In genomic region chr22:31944700-31945477, GRCh38 we compare ENCODE assay signal across 8 cellular contexts.
A peak's percentile ranks its signal among the peaks of the same experiment; 100 is the strongest.
DNase-seq lines count a peak whose midpoint lies in the region; ATAC-seq and TF ChIP-seq lines count a peak whose summit lies in the region.

No MANE protein-coding gene starts in this region.

- peaks cover 5% of the 10 kb centered on the region for H3K4me1 Mint-ChIP-seq in memory B cell
- peaks cover 12 to 30% of the 10 kb centered on the region in 2 donors for H3K4me1 Mint-ChIP-seq in stimulated activated naive B cell treated with anti-CD40 and anti-IgM and Interleukin-4, amounts not matched to agents 10 μg/mL and 1 μg/mL and 100 μg/mL, for 72 hours

- no peaks in the 10 kb centered on the region for H3K9me3 Mint-ChIP-seq in memory B cell
- no peaks in the 10 kb centered on the region for H3K9me3 Mint-ChIP-seq in stimulated activated naive B cell treated with anti-CD40 and anti-IgM and Interleukin-4, amounts not matched to agents 10 μg/mL and 1 μg/mL and 100 μg/mL, for 72 hours

- DNase-seq in AG04449 (ENCODE audit: low read depth, low spot score) (no peak), T-helper 9 cell (peak; percentile 35), memory B cell (ENCODE audit: low spot score in 2 of 2) (no peak), 8988T (no peak)
- no peak for DNase-seq in stimulated activated naive B cell treated with anti-CD40 and anti-IgM and Interleukin-4, amounts not matched to agents 10 μg/mL and 1 μg/mL and 100 μg/mL, for 72 hours

- H3K36me3 Mint-ChIP-seq in memory B cell: peaks cover 2% of the 10 kb centered on the region
- peaks cover 3 to 8% of the 10 kb centered on the region in 2 donors for H3K36me3 Mint-ChIP-seq in stimulated activated naive B cell treated with anti-CD40 and anti-IgM and Interleukin-4, amounts not matched to agents 10 μg/mL and 1 μg/mL and 100 μg/mL, for 72 hours

- peak overlapping the region; percentile 98 for H3K27ac ChIP-seq in duodenal mucosa (ENCODE audit: low read depth, low read length)

- ATAC-seq in GM18873 (IDR thresholded peaks at IDR 0.05; ENCODE audit: low FRiP score, unreplicated experiment) (peak; percentile 1), HG03135 (IDR thresholded peaks at IDR 0.05; ENCODE audit: unreplicated experiment) (peak; percentile 17), memory B cell (ENCODE audit: low read depth) (peak; percentile 33)
- ATAC-seq in stimulated activated naive B cell treated with anti-CD40 and anti-IgM and Interleukin-4, amounts not matched to agents 10 μg/mL and 1 μg/mL and 100 μg/mL, for 72 hours (replicated peaks): peak; percentile 26 to 29

- H3K27me3 ChIP-seq in duodenal mucosa (ENCODE audit: control insufficient read depth in 1 of 2, insufficient read depth in 2 of 2, low read length in 2 of 2): no peaks in the 10 kb centered on the region

- POLR2A ChIA-PET in AG04449 (lab: Yijun Ruan, JAX): no interaction called here

- CTCF ChIA-PET in AG04449 (lab: Yijun Ruan, JAX): interaction anchor here (1.5 to 3.7 kb wide), 2 partner anchors 25 to 280 kb away, joined by 6 to 20 read pairs; no protein-coding TSS in a partner anchor

- H3K9me3 ChIP-seq in duodenal mucosa (ENCODE audit: control insufficient read depth in 1 of 2, low read length in 2 of 2): no peaks in the 10 kb centered on the region

- H3K4me3 Mint-ChIP-seq in memory B cell: no peak overlapping the region
- no peak overlapping the region for H3K4me3 Mint-ChIP-seq in stimulated activated naive B cell treated with anti-CD40 and anti-IgM and Interleukin-4, amounts not matched to agents 10 μg/mL and 1 μg/mL and 100 μg/mL, for 72 hours

- H3K36me3 ChIP-seq in duodenal mucosa (ENCODE audit: control insufficient read depth in 1 of 2, insufficient read depth in 2 of 2, low read length in 2 of 2): peaks cover 0 to 19% of the 10 kb centered on the region in 2 donors

- no peaks in the 10 kb centered on the region for H3K27me3 Mint-ChIP-seq in memory B cell
- H3K27me3 Mint-ChIP-seq in stimulated activated naive B cell treated with anti-CD40 and anti-IgM and Interleukin-4, amounts not matched to agents 10 μg/mL and 1 μg/mL and 100 μg/mL, for 72 hours: no peaks in the 10 kb centered on the region

- peak overlapping the region; percentile 83 to 94 for H3K9ac ChIP-seq in duodenal mucosa (ENCODE audit: low read depth in 1 of 2, low read length in 2 of 2)

- H3K4me3 ChIP-seq in AG04449 (ENCODE audit: low read depth, low read length): peak overlapping the region; percentile 78
- H3K4me3 ChIP-seq in duodenal mucosa (ENCODE audit: low read depth in 1 of 2, low read length in 2 of 2): peak overlapping the region; percentile 82 to 93

- H3K4me1 ChIP-seq in duodenal mucosa (ENCODE audit: control insufficient read depth in 1 of 2, insufficient read depth in 2 of 2, low read length in 2 of 2): peaks cover 21 to 22% of the 10 kb centered on the region in 2 donors

- no peak for TF ChIP-seq CTCF in AG04449 (IDR thresholded peaks at IDR 0.05; ENCODE audit: insufficient read depth, low read length, missing control alignments)

- no peak overlapping the region for H3K27ac Mint-ChIP-seq in memory B cell
- no peak overlapping the region for H3K27ac Mint-ChIP-seq in stimulated activated naive B cell treated with anti-CD40 and anti-IgM and Interleukin-4, amounts not matched to agents 10 μg/mL and 1 μg/mL and 100 μg/mL, for 72 hours
